Comparison of ENCODE assay signal across 1 cellular context in genomic region chr22:38656256-38657148, GRCh38.
A peak's percentile ranks its signal among the peaks of the same experiment; 100 is the strongest.
TF ChIP-seq lines count a peak whose summit lies in the region.

Gene CBY1, plus strand, starts transcription at chr22:38656638. Its CDS starts 11,417 bp downstream, at chr22:38668055.
Gene FAM227A, minus strand, starts transcription at chr22:38656392. Its CDS starts 6,224 bp downstream, at chr22:38650168.

TF ChIP-seq in K562, 482 proteins besides CTCF, POLR2A, EP300 and RAD21 (continued from another document and continues in another):
- TF ChIP-seq GABPA (tag; conservative IDR thresholded peaks at IDR 0.05; ENCODE audit: low read depth) (no peak), ZNF174 (CRISPR knock-in tag; IDR thresholded peaks at IDR 0.05) (no peak), SMAD4 (CRISPR knock-in tag; conservative IDR thresholded peaks at IDR 0.05) (no peak), ZNF232 (CRISPR knock-in tag; IDR thresholded peaks at IDR 0.05) (no peak), SIRT6 (IDR thresholded peaks at IDR 0.05; ENCODE audit: low read depth, low read length) (no peak), ZNF511 (CRISPR knock-in tag; IDR thresholded peaks at IDR 0.05) (no peak), MCM7 (IDR thresholded peaks at IDR 0.05) (no peak), MBD2 (IDR thresholded peaks at IDR 0.05; ENCODE audit: borderline replicate concordance, low read depth) (peak; percentile 93), BRCA1 (IDR thresholded peaks at IDR 0.05) (no peak), BRCA1 (CRISPR knock-in tag; IDR thresholded peaks at IDR 0.05) (no peak), GATA2 (CRISPR knock-in tag; IDR thresholded peaks at IDR 0.05) (no peak), ZEB2 (IDR thresholded peaks at IDR 0.05) (no peak), E2F4 (CRISPR knock-in tag; IDR thresholded peaks at IDR 0.05; ENCODE audit: low read depth) (no peak), MCM3 (IDR thresholded peaks at IDR 0.05) (no peak), ZNF175 (CRISPR knock-in tag; IDR thresholded peaks at IDR 0.05; ENCODE audit: low read depth) (no peak), PHF20 (IDR thresholded peaks at IDR 0.05; ENCODE audit: partially characterized antibody) (no peak), KLF10 (CRISPR knock-in tag; IDR thresholded peaks at IDR 0.05) (no peak), HNRNPL (IDR thresholded peaks at IDR 0.05; ENCODE audit: low read depth, low read length) (no peak), NR0B1 (IDR thresholded peaks at IDR 0.05; ENCODE audit: partially characterized antibody) (no peak), ZBTB7A (IDR thresholded peaks at IDR 0.05; ENCODE audit: borderline replicate concordance, control insufficient read depth, low read depth, low read length) (peak; percentile 50; the same call in 1 of the 2 replicates), HCFC1 (IDR thresholded peaks at IDR 0.05; ENCODE audit: low read depth, low read length) (no peak), MAFK (IDR thresholded peaks at IDR 0.05; ENCODE audit: low read length) (no peak), CHD4 (IDR thresholded peaks at IDR 0.05; ENCODE audit: insufficient read depth, insufficient replicate concordance, low read depth, low read length, poor library complexity, severe bottlenecking) (no peak), SNRNP70 (optimal IDR thresholded peaks at IDR 0.05; ENCODE audit: low read depth, low read length) (no peak), ZNF707 (CRISPR knock-in tag; conservative IDR thresholded peaks at IDR 0.05) (no peak), ZNF79 (CRISPR knock-in tag; IDR thresholded peaks at IDR 0.05; ENCODE audit: low read depth) (no peak), TRIM25 (IDR thresholded peaks at IDR 0.05; ENCODE audit: borderline replicate concordance) (no peak), DIDO1 (tag; IDR thresholded peaks at IDR 0.05; ENCODE audit: low read depth) (no peak), TAF15 (IDR thresholded peaks at IDR 0.05; ENCODE audit: low read depth, low read length) (no peak), EZH2 (IDR thresholded peaks at IDR 0.05; ENCODE audit: borderline replicate concordance, low read depth, low read length) (no peak), ZNF668 (CRISPR knock-in tag; IDR thresholded peaks at IDR 0.05) (no peak), ZNF134 (CRISPR knock-in tag; conservative IDR thresholded peaks at IDR 0.05) (no peak), DNMT1 (IDR thresholded peaks at IDR 0.05) (no peak), POLR2AphosphoS5 (IDR thresholded peaks at IDR 0.05; ENCODE audit: control insufficient read depth, insufficient read depth, low read depth, low read length) (no peak), ZNF12 (CRISPR knock-in tag; IDR thresholded peaks at IDR 0.05) (no peak), MYC (IDR thresholded peaks at IDR 0.05; ENCODE audit: low read depth, low read length) (peak; percentile 5; the same call in 1 of the 2 replicates), MYC (CRISPR knock-in tag; IDR thresholded peaks at IDR 0.05; ENCODE audit: borderline replicate concordance, low read depth) (no peak), TEAD2 (tag; IDR thresholded peaks at IDR 0.05) (no peak), IRF2 (CRISPR knock-in tag; IDR thresholded peaks at IDR 0.05) (no peak), RBM14 (IDR thresholded peaks at IDR 0.05; ENCODE audit: borderline replicate concordance, insufficient read depth, low read depth, low read length) (no peak), ZFP30 (CRISPR knock-in tag; IDR thresholded peaks at IDR 0.05; ENCODE audit: borderline replicate concordance) (no peak), TCF7L2 (IDR thresholded peaks at IDR 0.05; ENCODE audit: low read depth, low read length) (peak; percentile 91), GTF2E2 (tag; IDR thresholded peaks at IDR 0.05) (no peak), ZNF76 (CRISPR knock-in tag; IDR thresholded peaks at IDR 0.05; ENCODE audit: borderline replicate concordance) (no peak), ZNF780A (CRISPR knock-in tag; IDR thresholded peaks at IDR 0.05) (no peak), SAP30 (IDR thresholded peaks at IDR 0.05; ENCODE audit: borderline replicate concordance, insufficient read depth, low read depth, low read length, poor library complexity, severe bottlenecking) (no peak), CAMTA2 (CRISPR knock-in tag; conservative IDR thresholded peaks at IDR 0.05) (no peak), NR2C1 (IDR thresholded peaks at IDR 0.05) (no peak), NR2C1 (tag; IDR thresholded peaks at IDR 0.05) (no peak), ZNF398 (CRISPR knock-in tag; IDR thresholded peaks at IDR 0.05) (no peak), RB1 (IDR thresholded peaks at IDR 0.05; ENCODE audit: low read depth) (0 out of 2 replicates have a peak, but pooled peaks have one; percentile 20), MEF2D (tag; conservative IDR thresholded peaks at IDR 0.05; ENCODE audit: low read depth) (no peak), ZNF717 (CRISPR knock-in tag; IDR thresholded peaks at IDR 0.05) (no peak), ZKSCAN1 (IDR thresholded peaks at IDR 0.05; ENCODE audit: low read depth, low read length) (no peak), GTF2A2 (tag; IDR thresholded peaks at IDR 0.05) (no peak), HDAC8 (tag; IDR thresholded peaks at IDR 0.05) (no peak), RBFOX2 (IDR thresholded peaks at IDR 0.05; ENCODE audit: low read depth, low read length) (peak; percentile 69), CBX8 (IDR thresholded peaks at IDR 0.05; ENCODE audit: borderline replicate concordance, extremely low read depth, low read depth, low read length, poor library complexity, severe bottlenecking) (no peak), ATF6 (CRISPR knock-in tag; IDR thresholded peaks at IDR 0.05) (no peak), BRF2 (IDR thresholded peaks at IDR 0.05; ENCODE audit: borderline replicate concordance, insufficient read depth, insufficient read length) (no peak), TSHZ1 (CRISPR knock-in tag; IDR thresholded peaks at IDR 0.05) (no peak), JUNB (CRISPR knock-in tag; conservative IDR thresholded peaks at IDR 0.05) (no peak), HNRNPH1 (optimal IDR thresholded peaks at IDR 0.05; ENCODE audit: low read depth, low read length) (no peak), POLR2AphosphoS2 (IDR thresholded peaks at IDR 0.05; ENCODE audit: low read length) (no peak)
